16 cellular contexts compared by ENCODE assay signal in the genomic region with DNA sequence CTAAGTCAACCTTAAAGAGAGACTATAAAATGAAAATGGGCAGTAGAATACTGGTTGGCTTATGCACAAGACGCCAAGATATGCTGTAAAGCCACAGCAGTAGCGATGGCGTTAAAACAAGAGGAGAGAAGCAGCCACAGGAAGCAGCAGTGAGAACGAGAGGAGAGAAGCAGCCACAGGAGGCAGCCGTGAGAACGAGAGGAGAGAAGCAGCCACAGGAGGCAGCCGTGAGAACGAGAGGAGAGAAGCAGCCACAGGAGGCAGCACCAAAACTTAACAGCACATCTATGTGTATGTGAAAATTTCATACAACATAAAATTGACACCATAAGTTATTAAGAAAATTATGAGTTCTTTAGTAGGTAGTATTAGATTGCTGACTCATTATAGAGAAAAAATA.
A peak's percentile ranks its signal among the peaks of the same experiment; 100 is the strongest.
DNase-seq lines count a peak whose midpoint lies in the region; ATAC-seq and TF ChIP-seq lines count a peak whose summit lies in the region.
"Had no signal": no experiment of that assay in that cellular context is flagged by ENCODE, and none has a peak within 500 bp of the region (broad histone marks: within the 10 kb centered on the region; RNA-seq: fewer than 3 reads in every experiment).

No MANE protein-coding gene starts in this region.

- no peak overlapping the region for H3K27ac Mint-ChIP-seq in Calu3 (ENCODE audit: unreplicated experiment)
- no peak overlapping the region for H3K27ac Mint-ChIP-seq in natural killer cell treated with Interleukin-12 subunit alpha and Interleukin-12 subunit beta and Interleukin-15 and Interleukin-18, amount 100 ng/mL, for 72 hours
- H3K27ac Mint-ChIP-seq: activated CD4-positive, alpha-beta T cell treated with anti-CD3 and anti-CD28 coated beads, Interleukin-2, amount 10 ng/mL, durations not matched to agents 7 days and 5 days; activated naive CD4-positive, alpha-beta T cell treated with anti-CD3 and anti-CD28 coated beads for 36 hours had no signal

- TF ChIP-seq CTCF in Calu3 (IDR thresholded peaks at IDR 0.05; ENCODE audit: unreplicated experiment) (peak; percentile 28), uterus (IDR thresholded peaks at IDR 0.05) (no peak)

- H3K36me3 Mint-ChIP-seq in Calu3 (ENCODE audit: insufficient read depth, unreplicated experiment), result no peaks in the 10 kb centered on the region
- H3K36me3 Mint-ChIP-seq in natural killer cell treated with Interleukin-12 subunit alpha and Interleukin-12 subunit beta and Interleukin-15 and Interleukin-18, amount 100 ng/mL, for 72 hours, result peaks cover 5% of the 10 kb centered on the region

- no peaks in the 10 kb centered on the region for H3K4me1 ChIP-seq in uterus
- H3K4me1 ChIP-seq: foreskin keratinocyte, sigmoid colon had no signal

- H3K36me3 ChIP-seq in uterus, result no peaks in the 10 kb centered on the region
- H3K36me3 ChIP-seq: sigmoid colon had no signal

- H3K4me3 Mint-ChIP-seq in Calu3 (ENCODE audit: low read depth, unreplicated experiment), result no peak overlapping the region
- H3K4me3 Mint-ChIP-seq in natural killer cell treated with Interleukin-12 subunit alpha and Interleukin-12 subunit beta and Interleukin-15 and Interleukin-18, amount 100 ng/mL, for 72 hours, result peak overlapping the region; percentile 5
- H3K4me3 Mint-ChIP-seq: activated CD4-positive, alpha-beta T cell treated with anti-CD3 and anti-CD28 coated beads, Interleukin-2, amount 10 ng/mL, durations not matched to agents 7 days and 5 days; activated naive CD4-positive, alpha-beta T cell treated with anti-CD3 and anti-CD28 coated beads for 36 hours had no signal

- no peaks in the 10 kb centered on the region for H3K27me3 ChIP-seq in uterus
- H3K27me3 ChIP-seq: foreskin keratinocyte, sigmoid colon had no signal

- H3K4me1 Mint-ChIP-seq in Calu3 (ENCODE audit: low read depth, unreplicated experiment), result no peaks in the 10 kb centered on the region
- H3K4me1 Mint-ChIP-seq in natural killer cell treated with Interleukin-12 subunit alpha and Interleukin-12 subunit beta and Interleukin-15 and Interleukin-18, amount 100 ng/mL, for 72 hours (ENCODE audit: low read depth in 2 of 2), result peaks cover 4 to 5% of the 10 kb centered on the region in 2 donors
- H3K4me1 Mint-ChIP-seq: activated CD4-positive, alpha-beta T cell treated with anti-CD3 and anti-CD28 coated beads, Interleukin-2, amount 10 ng/mL, durations not matched to agents 7 days and 5 days had no signal

- H3K27ac ChIP-seq in uterus, result no peak overlapping the region
- H3K27ac ChIP-seq: foreskin keratinocyte, sigmoid colon, SK-N-MC had no signal

- no peak for TF ChIP-seq POLR2A in uterus (IDR thresholded peaks at IDR 0.05)

- no TSS peak for BruUV-seq in Calu3 (replicated peaks; lab: Mats Ljungman, UMichigan)

- ATAC-seq in natural killer cell treated with Interleukin-12 subunit alpha and Interleukin-12 subunit beta and Interleukin-15 and Interleukin-18, amount 100 ng/mL, for 72 hours, result peak; percentile 49 to 62
- ATAC-seq: foreskin keratinocyte, left lobe of liver had no signal

- DNase-seq in Calu3 (peak; percentile 38), HT-29 (ENCODE audit: low spot score) (peak; percentile 24), SW480 (ENCODE audit: low spot score) (peak; percentile 3), DMS79 (lab: John Stamatoyannopoulos, UW) (no peak), uterus (no peak), HEK293T (ENCODE audit: extremely low spot score) (no peak)
- DNase-seq in natural killer cell treated with Interleukin-12 subunit alpha and Interleukin-12 subunit beta and Interleukin-15 and Interleukin-18, amount 100 ng/mL, for 72 hours (ENCODE audit: low spot score), result no peak
- DNase-seq: activated CD4-positive, alpha-beta T cell treated with anti-CD3 and anti-CD28 coated beads, Interleukin-2, amount 10 ng/mL, durations not matched to agents 7 days and 5 days; activated naive CD4-positive, alpha-beta T cell treated with anti-CD3 and anti-CD28 coated beads for 36 hours; foreskin keratinocyte; NCI-H2029; NCI-H510A treated with DMSO at 0.1 percent for 48 hours; sigmoid colon; T1000 had no signal

- no peaks in the 10 kb centered on the region for H3K9me3 ChIP-seq in uterus
- H3K9me3 ChIP-seq: sigmoid colon had no signal

- CTCF ChIA-PET in Calu3 (lab: Charles Lee), result no interaction called here
- CTCF ChIA-PET in HEK293T (lab: Yijun Ruan, JAX), result no interaction called here

- intact Hi-C loops in Calu3 (cut with micrococcal nuclease; ENCODE audit: unreplicated experiment) (no loop called here), uterus (cut with DNase I; ENCODE audit: low total_unique reads) (no loop called here)

- no peaks in the 10 kb centered on the region for H3K9me3 Mint-ChIP-seq in Calu3 (ENCODE audit: low read depth, unreplicated experiment)
- peaks cover 3% of the 10 kb centered on the region for H3K9me3 Mint-ChIP-seq in natural killer cell treated with Interleukin-12 subunit alpha and Interleukin-12 subunit beta and Interleukin-15 and Interleukin-18, amount 100 ng/mL, for 72 hours
- H3K9me3 Mint-ChIP-seq: activated CD4-positive, alpha-beta T cell treated with anti-CD3 and anti-CD28 coated beads, Interleukin-2, amount 10 ng/mL, durations not matched to agents 7 days and 5 days; activated naive CD4-positive, alpha-beta T cell treated with anti-CD3 and anti-CD28 coated beads for 36 hours had no signal

- H3K27me3 Mint-ChIP-seq in Calu3 (ENCODE audit: unreplicated experiment), result no peaks in the 10 kb centered on the region
- no peaks in the 10 kb centered on the region for H3K27me3 Mint-ChIP-seq in natural killer cell treated with Interleukin-12 subunit alpha and Interleukin-12 subunit beta and Interleukin-15 and Interleukin-18, amount 100 ng/mL, for 72 hours
- H3K27me3 Mint-ChIP-seq: activated CD4-positive, alpha-beta T cell treated with anti-CD3 and anti-CD28 coated beads, Interleukin-2, amount 10 ng/mL, durations not matched to agents 7 days and 5 days had no signal

- POLR2A ChIA-PET in HEK293T (lab: Yijun Ruan, JAX), result no interaction called here

- H3K4me3 ChIP-seq in uterus, result no peak overlapping the region
- H3K4me3 ChIP-seq: sigmoid colon, SK-N-MC had no signal

TF ChIP-seq in HEK293T, 16 proteins besides CTCF, POLR2A, EP300 and RAD21:
- TF ChIP-seq SUZ12 (IDR thresholded peaks at IDR 0.05) (no peak), NFRKB (IDR thresholded peaks at IDR 0.05) (no peak), FOXM1 (IDR thresholded peaks at IDR 0.05; ENCODE audit: borderline replicate concordance) (no peak), ZNF384 (IDR thresholded peaks at IDR 0.05) (no peak), FOXA1 (IDR thresholded peaks at IDR 0.05) (no peak), HDGF (IDR thresholded peaks at IDR 0.05; ENCODE audit: borderline replicate concordance) (no peak), CTBP1 (IDR thresholded peaks at IDR 0.05; ENCODE audit: borderline replicate concordance) (no peak), ARNT (IDR thresholded peaks at IDR 0.05) (no peak), FOXK2 (IDR thresholded peaks at IDR 0.05) (no peak), ELF4 (IDR thresholded peaks at IDR 0.05) (no peak), BHLHE40 (IDR thresholded peaks at IDR 0.05; ENCODE audit: borderline replicate concordance) (no peak)
- TF ChIP-seq, protein P1, sequence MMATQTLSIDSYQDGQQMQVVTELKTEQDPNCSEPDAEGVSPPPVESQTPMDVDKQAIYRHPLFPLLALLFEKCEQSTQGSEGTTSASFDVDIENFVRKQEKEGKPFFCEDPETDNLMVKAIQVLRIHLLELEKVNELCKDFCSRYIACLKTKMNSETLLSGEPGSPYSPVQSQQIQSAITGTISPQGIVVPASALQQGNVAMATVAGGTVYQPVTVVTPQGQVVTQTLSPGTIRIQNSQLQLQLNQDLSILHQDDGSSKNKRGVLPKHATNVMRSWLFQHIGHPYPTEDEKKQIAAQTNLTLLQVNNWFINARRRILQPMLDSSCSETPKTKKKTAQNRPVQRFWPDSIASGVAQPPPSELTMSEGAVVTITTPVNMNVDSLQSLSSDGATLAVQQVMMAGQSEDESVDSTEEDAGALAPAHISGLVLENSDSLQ (IDR thresholded peaks at IDR 0.05), result no peak

Comparison
In these comparisons a context has a peak if more than half of its experiments do, and no peak if none do; other contexts are left out.
1. DNase-seq: peak in Calu3 (single experiment), HT-29 (single experiment) and SW480 (single experiment); none in natural killer cell treated with Interleukin-12 subunit alpha and Interleukin-12 subunit beta and Interleukin-15 and Interleukin-18, amount 100 ng/mL, for 72 hours (single experiment), DMS79 (single experiment), uterus (0 of 2) and HEK293T (single experiment).